In genomic region chr15:36887214-36888017, GRCh38 we compare ENCODE assay signal across 9 cellular contexts.
DNase-seq lines count a peak whose midpoint lies in the region; ATAC-seq and TF ChIP-seq lines count a peak whose summit lies in the region.
"Had no signal": no experiment of that assay in that cellular context is flagged by ENCODE, and none has a peak within 500 bp of the region (broad histone marks: within the 10 kb centered on the region; RNA-seq: fewer than 3 reads in every experiment).

No MANE protein-coding gene starts in this region.

- 2% methylated on average over 36 of the region's 36 CpGs for WGBS in prostate gland

- H3K9me3 Mint-ChIP-seq in WTC11, result no peaks in the 10 kb centered on the region

- ATAC-seq in WTC11 (peak; percentile 13), left ventricle myocardium superior (no peak)
- ATAC-seq: activated CD8-positive, alpha-beta memory T cell treated with anti-CD3 and anti-CD28 coated beads, Interleukin-2, amount 10 ng/mL, durations not matched to agents 7 days and 5 days had no signal

- H3K27ac Mint-ChIP-seq in WTC11, result no peak overlapping the region
- H3K27ac Mint-ChIP-seq: activated CD8-positive, alpha-beta memory T cell treated with anti-CD3 and anti-CD28 coated beads, Interleukin-2, amount 10 ng/mL, durations not matched to agents 7 days and 5 days had no signal

- peak overlapping the region; percentile 54 to 73 for H3K27ac ChIP-seq in prostate gland

- no peaks in the 10 kb centered on the region for H3K27me3 ChIP-seq in prostate gland (replicated peaks; ENCODE audit: insufficient read depth)

- intact Hi-C loops in left ventricle myocardium superior (cut with micrococcal nuclease), result no loop called here
- intact Hi-C loops in prostate gland (cut with DNase I), result loop anchor here (2.0 kb wide), 1 partner anchor 213 kb away; the partner anchor contains the start of gene MEIS2

- POLR2A ChIA-PET in WTC11 (lab: Charles Lee), result no interaction called here

- peak; percentile 57 for DNase-seq in WTC11 (ENCODE audit: low spot score)
- peak; percentile 31 for DNase-seq in left ventricle myocardium superior
- peak; percentile 41 for DNase-seq in prostate gland (ENCODE audit: low spot score)
- DNase-seq in GM10266 (ENCODE audit: extremely low spot score), result no peak
- no peak for DNase-seq in hepatic stellate cell (ENCODE audit: low spot score)
- DNase-seq in GF-D8 (lab: John Stamatoyannopoulos, UW), result no peak
- no peak for DNase-seq in activated CD4-positive, CD25-positive, alpha-beta regulatory T cell treated with anti-CD3 and anti-CD28 coated beads, Interleukin-2, amount 50 U/mL, for 72 hours
- DNase-seq: activated CD8-positive, alpha-beta memory T cell treated with anti-CD3 and anti-CD28 coated beads, Interleukin-2, amount 10 ng/mL, durations not matched to agents 7 days and 5 days had no signal

- TF ChIP-seq CTCF in WTC11 (IDR thresholded peaks at IDR 0.05), result no peak
- no peak for TF ChIP-seq CTCF in prostate gland (IDR thresholded peaks at IDR 0.05)
- TF ChIP-seq CTCF in GM10266 (IDR thresholded peaks at IDR 0.05; ENCODE audit: control insufficient read depth, insufficient read depth, low read depth, missing control alignments), result no peak

- H3K4me1 ChIP-seq in ES-I3 (ENCODE audit: insufficient read depth, low read length) (peaks cover 12% of the 10 kb centered on the region; the same call in 1 of the 2 replicates), prostate gland (replicated peaks) (peaks cover 3% of the 10 kb centered on the region)

- H3K36me3 ChIP-seq in ES-I3 (ENCODE audit: insufficient read depth, low read length) (no peaks in the 10 kb centered on the region), prostate gland (no peaks in the 10 kb centered on the region)

- peak overlapping the region; percentile 16; the same call in 1 of the 2 replicates for H3K9ac ChIP-seq in ES-I3 (ENCODE audit: low read depth, low read length)

- no peaks in the 10 kb centered on the region for H3K36me3 Mint-ChIP-seq in WTC11
- H3K36me3 Mint-ChIP-seq: activated CD8-positive, alpha-beta memory T cell treated with anti-CD3 and anti-CD28 coated beads, Interleukin-2, amount 10 ng/mL, durations not matched to agents 7 days and 5 days had no signal

- peaks cover 99% of the 10 kb centered on the region for H3K27me3 Mint-ChIP-seq in WTC11 (ENCODE audit: low read depth)

- peak overlapping the region; percentile 67 for H3K4me3 Mint-ChIP-seq in WTC11
- H3K4me3 Mint-ChIP-seq: activated CD8-positive, alpha-beta memory T cell treated with anti-CD3 and anti-CD28 coated beads, Interleukin-2, amount 10 ng/mL, durations not matched to agents 7 days and 5 days had no signal

- CTCF ChIA-PET in WTC11 (lab: Charles Lee), result interaction anchor here (1.4 kb wide), 1 partner anchor 220 kb away, joined by 4 read pairs; no protein-coding TSS in a partner anchor

- no peaks in the 10 kb centered on the region for H3K9me3 ChIP-seq in ES-I3 (ENCODE audit: control insufficient read depth, insufficient read depth, low read length)
- no peaks in the 10 kb centered on the region for H3K9me3 ChIP-seq in prostate gland

- peak overlapping the region; percentile 21 to 23 for H3K4me3 ChIP-seq in prostate gland

- H3K4me1 Mint-ChIP-seq in WTC11, result peaks cover 61% of the 10 kb centered on the region

- no peak for TF ChIP-seq POLR2A in prostate gland (IDR thresholded peaks at IDR 0.05)

TF ChIP-seq in WTC11, 78 proteins besides CTCF, POLR2A, EP300 and RAD21 (continues in another document):
- TF ChIP-seq ZNF232 (CRISPR knock-in tag; IDR thresholded peaks at IDR 0.05), result no peak
- TF ChIP-seq SMAD4 (CRISPR knock-in tag; IDR thresholded peaks at IDR 0.05), result no peak
- no peak for TF ChIP-seq MYBL2 (CRISPR knock-in tag; IDR thresholded peaks at IDR 0.05)
- no peak for TF ChIP-seq TEAD1 (CRISPR knock-in tag; IDR thresholded peaks at IDR 0.05)
- TF ChIP-seq IRF2 (CRISPR knock-in tag; IDR thresholded peaks at IDR 0.05; ENCODE audit: borderline replicate concordance, low read depth), result no peak
- no peak for TF ChIP-seq ETV6 (CRISPR knock-in tag; IDR thresholded peaks at IDR 0.05)
- TF ChIP-seq NFE2L1 (CRISPR knock-in tag; IDR thresholded peaks at IDR 0.05), result no peak
- TF ChIP-seq, protein P1, sequence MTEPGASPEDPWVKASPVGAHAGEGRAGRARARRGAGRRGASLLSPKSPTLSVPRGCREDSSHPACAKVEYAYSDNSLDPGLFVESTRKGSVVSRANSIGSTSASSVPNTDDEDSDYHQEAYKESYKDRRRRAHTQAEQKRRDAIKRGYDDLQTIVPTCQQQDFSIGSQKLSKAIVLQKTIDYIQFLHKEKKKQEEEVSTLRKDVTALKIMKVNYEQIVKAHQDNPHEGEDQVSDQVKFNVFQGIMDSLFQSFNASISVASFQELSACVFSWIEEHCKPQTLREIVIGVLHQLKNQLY (CRISPR knock-in tag; IDR thresholded peaks at IDR 0.05), result no peak
- no peak for TF ChIP-seq AFF4 (CRISPR knock-in tag; IDR thresholded peaks at IDR 0.05; ENCODE audit: borderline replicate concordance)
- no peak for TF ChIP-seq JUN (CRISPR knock-in tag; IDR thresholded peaks at IDR 0.05)
- no peak for TF ChIP-seq MXD4 (CRISPR knock-in tag; IDR thresholded peaks at IDR 0.05; ENCODE audit: borderline replicate concordance)
- TF ChIP-seq USF1 (CRISPR knock-in tag; IDR thresholded peaks at IDR 0.05), result no peak
- TF ChIP-seq, protein P2, sequence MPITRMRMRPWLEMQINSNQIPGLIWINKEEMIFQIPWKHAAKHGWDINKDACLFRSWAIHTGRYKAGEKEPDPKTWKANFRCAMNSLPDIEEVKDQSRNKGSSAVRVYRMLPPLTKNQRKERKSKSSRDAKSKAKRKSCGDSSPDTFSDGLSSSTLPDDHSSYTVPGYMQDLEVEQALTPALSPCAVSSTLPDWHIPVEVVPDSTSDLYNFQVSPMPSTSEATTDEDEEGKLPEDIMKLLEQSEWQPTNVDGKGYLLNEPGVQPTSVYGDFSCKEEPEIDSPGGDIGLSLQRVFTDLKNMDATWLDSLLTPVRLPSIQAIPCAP (CRISPR knock-in tag; IDR thresholded peaks at IDR 0.05), result no peak
- TF ChIP-seq ZNF121 (CRISPR knock-in tag; IDR thresholded peaks at IDR 0.05), result no peak
- no peak for TF ChIP-seq STAT6 (CRISPR knock-in tag; conservative IDR thresholded peaks at IDR 0.05; ENCODE audit: low read depth)
- no peak for TF ChIP-seq GTF2I (CRISPR knock-in tag; conservative IDR thresholded peaks at IDR 0.05)

Comparison
In these comparisons a context has a peak if more than half of its experiments do, and no peak if none do; other contexts are left out.
1. DNase-seq: peak in WTC11 (single experiment), left ventricle myocardium superior (single experiment) and prostate gland (single experiment); none in GM10266 (single experiment), hepatic stellate cell (single experiment), GF-D8 (single experiment) and activated CD4-positive, CD25-positive, alpha-beta regulatory T cell treated with anti-CD3 and anti-CD28 coated beads, Interleukin-2, amount 50 U/mL, for 72 hours (single experiment).